8 cellular contexts compared by ENCODE assay signal in genomic region chr13:35818577-35819165, GRCh38.
DNase-seq lines count a peak whose midpoint lies in the region; ATAC-seq lines count a peak whose summit lies in the region.

No MANE protein-coding gene starts in this region.

- no peaks in the 10 kb centered on the region for H3K9me3 Mint-ChIP-seq in activated naive CD4-positive, alpha-beta T cell treated with anti-CD3 and anti-CD28 coated beads for 36 hours

- no peak overlapping the region for H3K27ac Mint-ChIP-seq in activated naive CD4-positive, alpha-beta T cell treated with anti-CD3 and anti-CD28 coated beads for 36 hours

- H3K4me3 Mint-ChIP-seq in activated naive CD4-positive, alpha-beta T cell treated with anti-CD3 and anti-CD28 coated beads for 36 hours: no peak overlapping the region

- CTCF ChIA-PET in activated naive CD4-positive, alpha-beta T cell treated with anti-CD3 and anti-CD28 coated beads for 36 hours (lab: Charles Lee): interaction anchor here (0.6 to 1.0 kb wide), 10 partner anchors 8 to 1952 kb away, joined by 3 to 7 read pairs (median 3); no protein-coding TSS in a partner anchor

- WGBS in aorta, 2 donors: 70 to 74% methylated on average over 4 of the region's 4 CpGs

- peak; percentile 6 for DNase-seq in NCI-H1436 (lab: John Stamatoyannopoulos, UW)
- no peak for DNase-seq in NCI-H1436 treated with DMSO at 0.1 percent for 48 hours (lab: John Stamatoyannopoulos, UW)
- DNase-seq in NCI-H1694 (lab: John Stamatoyannopoulos, UW): peak; percentile 46
- DNase-seq in amniotic epithelial cell (ENCODE audit: low read depth): peak; percentile 35
- DNase-seq in iris pigment epithelial cell (ENCODE audit: low read depth): peak; percentile 51
- no peak for DNase-seq in aorta
- no peak for DNase-seq in NK-92 treated with Interleukin-12 subunit alpha and Interleukin-12 subunit beta, amount 100 ng/mL, for 24 hours (lab: John Stamatoyannopoulos, UW)
- DNase-seq in activated naive CD4-positive, alpha-beta T cell treated with anti-CD3 and anti-CD28 coated beads for 36 hours: no peak

- no peaks in the 10 kb centered on the region for H3K4me1 ChIP-seq in aorta (ENCODE audit: control insufficient read depth in 1 of 2, insufficient read depth in 2 of 2, low read length in 2 of 2)

- no peaks in the 10 kb centered on the region for H3K27me3 ChIP-seq in aorta (ENCODE audit: control insufficient read depth in 1 of 2, insufficient read depth in 2 of 2, low read length in 1 of 2)

- H3K27me3 Mint-ChIP-seq in activated naive CD4-positive, alpha-beta T cell treated with anti-CD3 and anti-CD28 coated beads for 36 hours (ENCODE audit: low read depth): peaks cover 1% of the 10 kb centered on the region

- no peaks in the 10 kb centered on the region for H3K36me3 ChIP-seq in aorta (ENCODE audit: control insufficient read depth in 1 of 2, insufficient read depth in 2 of 2, low read length in 1 of 2)

- intact Hi-C loops in aorta (cut with DNase I): no loop called here
- intact Hi-C loops in activated naive CD4-positive, alpha-beta T cell treated with anti-CD3 and anti-CD28 coated beads for 36 hours (cut with micrococcal nuclease): loop anchor here (10.0 kb wide), 2 partner anchors 136 to 184 kb away; no protein-coding TSS in a partner anchor

- no peaks in the 10 kb centered on the region for H3K9me3 ChIP-seq in aorta (ENCODE audit: control insufficient read depth, low read length)

- peak; percentile 82 for ATAC-seq in aorta (ENCODE audit: low FRiP score)

- H3K27ac ChIP-seq in aorta (ENCODE audit: low read depth in 1 of 2, low read length in 2 of 2): no peak overlapping the region

- H3K4me1 Mint-ChIP-seq in activated naive CD4-positive, alpha-beta T cell treated with anti-CD3 and anti-CD28 coated beads for 36 hours (ENCODE audit: low read depth): no peaks in the 10 kb centered on the region

- no peaks in the 10 kb centered on the region for H3K36me3 Mint-ChIP-seq in activated naive CD4-positive, alpha-beta T cell treated with anti-CD3 and anti-CD28 coated beads for 36 hours (ENCODE audit: low read depth)

- H3K4me3 ChIP-seq in aorta (ENCODE audit: low read length in 2 of 2): no peak overlapping the region

Comparison
In these comparisons a context has a peak if more than half of its experiments do, and no peak if none do; other contexts are left out.
1. DNase-seq: peak in NCI-H1436 (single experiment), NCI-H1694 (single experiment), amniotic epithelial cell (single experiment) and iris pigment epithelial cell (single experiment); none in NCI-H1436 treated with DMSO at 0.1 percent for 48 hours (single experiment), aorta (0 of 2), NK-92 treated with Interleukin-12 subunit alpha and Interleukin-12 subunit beta, amount 100 ng/mL, for 24 hours (single experiment) and activated naive CD4-positive, alpha-beta T cell treated with anti-CD3 and anti-CD28 coated beads for 36 hours (single experiment).